Comparison of ENCODE assay signal across 24 cellular contexts in genomic region chr20:36507746-36508145, GRCh38. TPM values are rescaled to one million over a fixed set of nuclear protein-coding genes. Genes with fewer than 3 reads are reported as not detected.
"Had no signal": no experiment of that assay in that cellular context is flagged by ENCODE, and none has a peak within 500 bp of the region (broad histone marks: within the 10 kb centered on the region; RNA-seq: fewer than 3 reads in every experiment).

No MANE protein-coding gene starts in this region.

- H3K27ac ChIP-seq: coronary artery, dorsolateral prefrontal cortex, left ventricle myocardium inferior, neutrophil, spleen, suprapubic skin, tibial artery had no signal

- ATAC-seq: activated CD8-positive, alpha-beta T cell treated with anti-CD3 and anti-CD28 coated beads for 36 hours; activated T-cell treated with anti-CD3 and anti-CD28 coated beads, Interleukin-2, amount 50 U/mL, for 4 hours had no signal

- H3K4me1 ChIP-seq: left ventricle myocardium inferior, suprapubic skin had no signal

- H3K4me3 ChIP-seq: coronary artery, dorsolateral prefrontal cortex, left ventricle myocardium inferior, spleen, suprapubic skin, tibial artery had no signal

- H3K9me3 ChIP-seq: left ventricle myocardium inferior, neutrophil, spleen, suprapubic skin, tibial artery had no signal

- H3K27me3 Mint-ChIP-seq: activated CD8-positive, alpha-beta T cell treated with anti-CD3 and anti-CD28 coated beads for 36 hours; activated naive CD8-positive, alpha-beta T cell; progenitor cell of endocrine pancreas had no signal

- H3K4me3 Mint-ChIP-seq: activated CD8-positive, alpha-beta T cell treated with anti-CD3 and anti-CD28 coated beads for 36 hours; activated naive CD8-positive, alpha-beta T cell; activated T-cell treated with anti-CD3 and anti-CD28 coated beads, Interleukin-2, amount 50 U/mL, for 4 hours; nephron; T-helper 1 cell treated with Interleukin-12 subunit alpha and Interleukin-12 subunit beta and Interleukin-4 antibody, amounts not matched to agents 30 μg/mL and 1 μg/mL, for 36 hours had no signal

- H3K9me3 Mint-ChIP-seq: activated CD8-positive, alpha-beta T cell treated with anti-CD3 and anti-CD28 coated beads for 36 hours; activated T-cell treated with anti-CD3 and anti-CD28 coated beads, Interleukin-2, amount 50 U/mL, for 4 hours; nephron; T-helper 1 cell treated with Interleukin-12 subunit alpha and Interleukin-12 subunit beta and Interleukin-4 antibody, amounts not matched to agents 30 μg/mL and 1 μg/mL, for 36 hours had no signal

- DNase-seq: activated CD4-positive, alpha-beta T cell treated with anti-CD3 and anti-CD28 coated beads for 1 hour; activated CD4-positive, alpha-beta T cell treated with anti-CD3 and anti-CD28 coated beads, Interleukin-2, amount 50 U/mL, for 1 hour; activated CD8-positive, alpha-beta T cell treated with anti-CD3 and anti-CD28 coated beads for 36 hours; activated naive CD4-positive, alpha-beta T cell; activated T-cell treated with anti-CD3 and anti-CD28 coated beads, Interleukin-2, amount 50 U/mL, for 4 hours; anterior cingulate cortex; dorsolateral prefrontal cortex; effector memory CD4-positive, alpha-beta T cell; erythroblast; foreskin fibroblast; left ventricle myocardium inferior; mammary epithelial cell; retina; spleen; stimulated activated naive CD4-positive, alpha-beta T cell; SW 1271 had no signal

- H3K27me3 ChIP-seq: dorsolateral prefrontal cortex, neutrophil, spleen, suprapubic skin, tibial artery had no signal

- H3K27ac Mint-ChIP-seq: activated CD8-positive, alpha-beta T cell treated with anti-CD3 and anti-CD28 coated beads for 36 hours; activated naive CD8-positive, alpha-beta T cell; nephron; T-helper 1 cell treated with Interleukin-12 subunit alpha and Interleukin-12 subunit beta and Interleukin-4 antibody, amounts not matched to agents 30 μg/mL and 1 μg/mL, for 36 hours had no signal

- H3K4me1 Mint-ChIP-seq: nephron had no signal

RNA-seq across cellular contexts. Expression of gene MYL9, which starts 33.6 kb away (rescaled TPM):
- total RNA-seq: activated CD8-positive, alpha-beta T cell treated with anti-CD3 and anti-CD28 coated beads for 36 hours had no signal
